ENCODE assay signal across 8 cellular contexts in genomic region chr7:91880016-91880412, GRCh38. TPM values are rescaled to one million over a fixed set of nuclear protein-coding genes. Genes with fewer than 3 reads are reported as not detected.
DNase-seq lines count a peak whose midpoint lies in the region; ATAC-seq, FAIRE-seq and TF ChIP-seq lines count a peak whose summit lies in the region.

No MANE protein-coding gene starts in this region.

- TF ChIP-seq CTCF in C4-2B (conservative IDR thresholded peaks at IDR 0.05), result no peak
- no peak for TF ChIP-seq CTCF in HepG2 (CRISPR knock-in tag; IDR thresholded peaks at IDR 0.05)
- TF ChIP-seq CTCF in upper lobe of right lung (IDR thresholded peaks at IDR 0.05), result no peak

- no peak for ATAC-seq in activated naive CD4-positive, alpha-beta T cell treated with anti-CD3 and anti-CD28 coated beads, Interleukin-2, amount 50 U/mL, for 72 hours
- ATAC-seq in HepG2, result peak; percentile 19
- ATAC-seq in upper lobe of right lung, result no peak
- no peak for ATAC-seq in left lobe of liver

- H3K27ac ChIP-seq in C4-2B, result peak overlapping the region; percentile 82
- H3K27ac ChIP-seq in HepG2 (ENCODE audit: extremely low read length, insufficient read depth, low read length), result peak overlapping the region; percentile 72
- peak overlapping the region; percentile 68 for H3K27ac ChIP-seq in upper lobe of right lung

- H3K27ac Mint-ChIP-seq in activated naive CD4-positive, alpha-beta T cell treated with anti-CD3 and anti-CD28 coated beads, Interleukin-2, amount 50 U/mL, for 72 hours, result peak overlapping the region; percentile 87 to 95

- H3K27me3 ChIP-seq in HAP-1 (ENCODE audit: low read depth), result no peaks in the 10 kb centered on the region
- peaks cover 0 to 5% of the 10 kb centered on the region in 2 experiments; a peak in 1 of 5 replicates for H3K27me3 ChIP-seq in HepG2 (ENCODE audit: control insufficient read depth in 1 of 2, insufficient read depth in 2 of 2, low read length in 2 of 2)
- H3K27me3 ChIP-seq in upper lobe of right lung, result no peaks in the 10 kb centered on the region

- intact Hi-C loops in HepG2 (cut with micrococcal nuclease; ENCODE audit: unreplicated experiment) (loop anchor here (2.0 to 10.0 kb wide), 7 partner anchors 49 to 795 kb away; partner anchors contain the start of genes AKAP9 and CYP51A1), upper lobe of right lung (cut with DNase I) (no loop called here)

- TSS peak; percentile 85 for BruUV-seq in HepG2 (replicated peaks; lab: Mats Ljungman, UMichigan)

- no peak for TF ChIP-seq RAD21 in HepG2 (CRISPR knock-in tag; IDR thresholded peaks at IDR 0.05)

- no peak for TF ChIP-seq POLR2A in HepG2 (IDR thresholded peaks at IDR 0.05; ENCODE audit: insufficient read depth in 1 of 2, low read depth in 2 of 2, low read length in 2 of 2)

- DNase-seq in HAP-1 (ENCODE audit: low spot score in 2 of 2) (no peak), HepG2 (ENCODE audit: low spot score) (peak; percentile 9), upper lobe of right lung (no peak), NCI-H510A treated with DMSO at 0.1 percent for 48 hours (lab: John Stamatoyannopoulos, UW) (no peak), left lobe of liver (ENCODE audit: low spot score) (no peak)
- DNase-seq in activated naive CD4-positive, alpha-beta T cell treated with anti-CD3 and anti-CD28 coated beads, Interleukin-2, amount 50 U/mL, for 72 hours (ENCODE audit: low spot score in 2 of 2), result no peak
- DNase-seq in stimulated activated CD4-positive, alpha-beta T cell treated with anti-CD3 and anti-CD28 coated beads, Interleukin-4, amount 100 ng/mL, for 4 hours, result no peak

- H3K9me3 ChIP-seq in HAP-1 (no peaks in the 10 kb centered on the region), HepG2 (ENCODE audit: low read length) (no peaks in the 10 kb centered on the region), upper lobe of right lung (no peaks in the 10 kb centered on the region)

- H3K4me3 ChIP-seq in HAP-1, result peak overlapping the region; percentile 81
- H3K4me3 ChIP-seq in HepG2 (replicated peaks in 1 of 3; ENCODE audit: insufficient read depth in 1 of 3, low read depth in 2 of 3, low read length in 3 of 3), result peak overlapping the region; percentile 82 to 89 (median 83)
- H3K4me3 ChIP-seq in upper lobe of right lung, result peak overlapping the region; percentile 69

- H4K20me1 ChIP-seq in HepG2 (ENCODE audit: insufficient read depth, low read length), result no peaks in the 10 kb centered on the region

- H3K4me2 ChIP-seq in HepG2 (ENCODE audit: low read depth, low read length), result peak overlapping the region; percentile 78

- 0 out of 2 replicates have a peak, but pooled peaks cover 4% of the 10 kb centered on the region for H3K36me3 ChIP-seq in HAP-1 (replicated peaks)
- no peaks in the 10 kb centered on the region; a peak in 3 of 5 replicates for H3K36me3 ChIP-seq in HepG2 (replicated peaks in 1 of 2; ENCODE audit: control insufficient read depth in 1 of 2, insufficient read depth in 2 of 2, low read length in 2 of 2)
- H3K36me3 ChIP-seq in upper lobe of right lung, result peaks cover 3% of the 10 kb centered on the region

- H3K4me1 ChIP-seq in HAP-1, result peaks cover 7% of the 10 kb centered on the region
- H3K4me1 ChIP-seq in HepG2 (ENCODE audit: insufficient read depth, low read length), result peaks cover 23% of the 10 kb centered on the region
- peaks cover 8% of the 10 kb centered on the region for H3K4me1 ChIP-seq in upper lobe of right lung

- H3K9ac ChIP-seq in HepG2 (ENCODE audit: insufficient read depth, low read depth, low read length), result peak overlapping the region; percentile 84

- FAIRE-seq in HepG2 (lab: Jason Lieb, UNC), result no peak

- CTCF ChIA-PET in HepG2 (lab: Yijun Ruan, JAX; ENCODE audit: low intra/inter-chr PET ratio, low total read pairs), result interaction anchor here (1.2 to 1.8 kb wide), 3 partner anchors 50 to 791 kb away, joined by 4 to 12 read pairs (median 5); no protein-coding TSS in a partner anchor

- H3K79me2 ChIP-seq in HepG2 (ENCODE audit: insufficient read depth, low read length), result peaks cover 28% of the 10 kb centered on the region

- WGBS in HepG2 (ENCODE audit: low lambda C conversion rate), result 1% methylated on average over 9 of the region's 9 CpGs

- POLR2A ChIA-PET in HepG2 (lab: Yijun Ruan, JAX), result interaction anchor here (1.0 to 2.0 kb wide), 4 partner anchors 12 to 162 kb away, joined by 5 to 13 read pairs (median 6); partner anchors contain the start of gene AKAP9

- no peaks in the 10 kb centered on the region for H3K9me3 Mint-ChIP-seq in activated naive CD4-positive, alpha-beta T cell treated with anti-CD3 and anti-CD28 coated beads, Interleukin-2, amount 50 U/mL, for 72 hours

- in situ Hi-C loops in HAP-1 (cut with MboI; ENCODE audit: low sequenced_read_pairs) (loop anchor here (25.0 kb wide), 1 partner anchor 557 kb away; the partner anchor contains the start of gene GATAD1), HepG2 (cut with HindIII; ENCODE audit: extremely low pct_ligation_motif_present, low pct_unique_long_range_greater_than_20kb) (no loop called here)

- no peak for TF ChIP-seq EP300 in HepG2 (IDR thresholded peaks at IDR 0.05; ENCODE audit: low read depth in 2 of 2, low read length in 2 of 2)
- TF ChIP-seq EP300 in HepG2 (CRISPR knock-in tag; IDR thresholded peaks at IDR 0.05; ENCODE audit: borderline replicate concordance), result no peak

- peaks cover 28 to 37% of the 10 kb centered on the region in 2 donors for H3K36me3 Mint-ChIP-seq in activated naive CD4-positive, alpha-beta T cell treated with anti-CD3 and anti-CD28 coated beads, Interleukin-2, amount 50 U/mL, for 72 hours

- peak overlapping the region; percentile 83 for H2AFZ ChIP-seq in HepG2 (ENCODE audit: low read length)

TF ChIP-seq in HepG2, 621 proteins besides CTCF, POLR2A, EP300 and RAD21:
- no peak for TF ChIP-seq MATR3 (CRISPR knock-in tag; IDR thresholded peaks at IDR 0.05)
- no peak for TF ChIP-seq ZNF768 (CRISPR knock-in tag; IDR thresholded peaks at IDR 0.05)
- TF ChIP-seq ZNF224 (CRISPR knock-in tag; IDR thresholded peaks at IDR 0.05), result 0 out of 2 replicates have a peak, but pooled peaks have one; percentile 17
- no peak for TF ChIP-seq DDIT3 (CRISPR knock-in tag; IDR thresholded peaks at IDR 0.05)
- TF ChIP-seq ARNTL (CRISPR knock-in tag; IDR thresholded peaks at IDR 0.05), result 0 out of 2 replicates have a peak, but pooled peaks have one; percentile 10
- no peak for TF ChIP-seq NCOR1 (IDR thresholded peaks at IDR 0.05; ENCODE audit: borderline replicate concordance, low read length)
- TF ChIP-seq CHD2 (IDR thresholded peaks at IDR 0.05; ENCODE audit: low read depth, low read length), result peak; percentile 68; the same call in 1 of the 2 replicates
- no peak for TF ChIP-seq ZNF678 (CRISPR knock-in tag; IDR thresholded peaks at IDR 0.05)
- 0 out of 2 replicates have a peak, but pooled peaks have one; percentile 13 for TF ChIP-seq ZNF337 (CRISPR knock-in tag; IDR thresholded peaks at IDR 0.05; ENCODE audit: borderline replicate concordance, low read depth)
- no peak for TF ChIP-seq ZNF878 (CRISPR knock-in tag; IDR thresholded peaks at IDR 0.05)
- no peak for TF ChIP-seq CREB1 (IDR thresholded peaks at IDR 0.05)
- no peak for TF ChIP-seq CREB1 (CRISPR knock-in tag; IDR thresholded peaks at IDR 0.05)
- no peak for TF ChIP-seq CCDC6 (CRISPR knock-in tag; IDR thresholded peaks at IDR 0.05)
- no peak for TF ChIP-seq HOXA5 (CRISPR knock-in tag; IDR thresholded peaks at IDR 0.05)
- no peak for TF ChIP-seq NCOA2 (CRISPR knock-in tag; IDR thresholded peaks at IDR 0.05)
- TF ChIP-seq CENPBD1 (CRISPR knock-in tag; IDR thresholded peaks at IDR 0.05; ENCODE audit: borderline replicate concordance, low read depth), result no peak
TF ChIP-seq in HepG2: peak in this region for 4.

RNA-seq across cellular contexts. Expression of gene MTERF1, which starts 0.5 kb away (rescaled TPM):
- 10 to 100 TPM; 18.3 to 23.2 TPM for total RNA-seq in activated naive CD4-positive, alpha-beta T cell treated with anti-CD3 and anti-CD28 coated beads, Interleukin-2, amount 50 U/mL, for 72 hours
- total RNA-seq in HepG2 (2016; rRNA removed; fragmentation: Illumina TruSeq; extraction: Trizol) (19.3 and 25.2 TPM in 2 replicates), upper lobe of right lung (13.5 TPM), left lobe of liver (6.6 TPM)
- 2.0 and 3.7 TPM in 2 replicates for total RNA-seq in HepG2 (2016; cell fraction: cytosol; rRNA removed; fragmentation: Illumina TruSeq; extraction: Trizol; ENCODE audit: low read depth)
- 19.2 and 25.5 TPM in 2 replicates for total RNA-seq in HepG2 (2016; cell fraction: insoluble cytoplasmic fraction; rRNA removed; fragmentation: Illumina TruSeq; extraction: Trizol)
- total RNA-seq in HepG2 (2016; cell fraction: membrane; rRNA removed; fragmentation: Illumina TruSeq; extraction: Trizol), result 6.9 and 7.2 TPM in 2 replicates
- total RNA-seq in HepG2 (2016; cell fraction: nucleus; rRNA removed; fragmentation: Illumina TruSeq; extraction: Trizol), result 24.2 and 24.8 TPM in 2 replicates
- 5.5 and 5.8 TPM in 2 replicates for polyA plus RNA-seq in HepG2 (2011; rRNA removed)
- polyA plus RNA-seq in HepG2 (2011; cell fraction: cytosol; rRNA removed), result 1.8 and 4.4 TPM in 2 replicates
- polyA plus RNA-seq in HepG2 (2011; cell fraction: nucleus; rRNA removed), result 3.8 and 8.0 TPM in 2 replicates
- polyA plus RNA-seq in HepG2 (2012), result 6.8 and 8.2 TPM in 2 replicates
- 1.0 and 1.2 TPM in 2 replicates for polyA plus RNA-seq in HepG2 (2016; cell fraction: cytosol; fragmentation: Illumina TruSeq; extraction: Trizol; ENCODE audit: low read depth)
- polyA plus RNA-seq in HepG2 (2016; cell fraction: insoluble cytoplasmic fraction; fragmentation: Illumina TruSeq; extraction: Trizol; ENCODE audit: low read depth), result 17.4 and 20.2 TPM in 2 replicates
- 3.2 and 3.4 TPM in 2 replicates for polyA plus RNA-seq in HepG2 (2016; cell fraction: membrane; fragmentation: Illumina TruSeq; extraction: Trizol; ENCODE audit: low read depth)
- polyA plus RNA-seq in HepG2 (2016; cell fraction: nucleus; fragmentation: Illumina TruSeq; extraction: Trizol; ENCODE audit: insufficient read depth, low read depth), result 23.0 and 24.0 TPM in 2 replicates
- polyA minus RNA-seq in HepG2 (2011; rRNA and poly(A)+ RNA removed; ENCODE audit: low replicate concordance), result 6.5 and 7.6 TPM in 2 replicates
- polyA minus RNA-seq in HepG2 (2011; cell fraction: cytosol; rRNA and poly(A)+ RNA removed), result 3.7 and 4.7 TPM in 2 replicates
- polyA minus RNA-seq in HepG2 (2011; cell fraction: nucleus; rRNA and poly(A)+ RNA removed), result 39.0 and 45.6 TPM in 2 replicates
